ENCODE assay signal across 13 cellular contexts in the genomic region with DNA sequence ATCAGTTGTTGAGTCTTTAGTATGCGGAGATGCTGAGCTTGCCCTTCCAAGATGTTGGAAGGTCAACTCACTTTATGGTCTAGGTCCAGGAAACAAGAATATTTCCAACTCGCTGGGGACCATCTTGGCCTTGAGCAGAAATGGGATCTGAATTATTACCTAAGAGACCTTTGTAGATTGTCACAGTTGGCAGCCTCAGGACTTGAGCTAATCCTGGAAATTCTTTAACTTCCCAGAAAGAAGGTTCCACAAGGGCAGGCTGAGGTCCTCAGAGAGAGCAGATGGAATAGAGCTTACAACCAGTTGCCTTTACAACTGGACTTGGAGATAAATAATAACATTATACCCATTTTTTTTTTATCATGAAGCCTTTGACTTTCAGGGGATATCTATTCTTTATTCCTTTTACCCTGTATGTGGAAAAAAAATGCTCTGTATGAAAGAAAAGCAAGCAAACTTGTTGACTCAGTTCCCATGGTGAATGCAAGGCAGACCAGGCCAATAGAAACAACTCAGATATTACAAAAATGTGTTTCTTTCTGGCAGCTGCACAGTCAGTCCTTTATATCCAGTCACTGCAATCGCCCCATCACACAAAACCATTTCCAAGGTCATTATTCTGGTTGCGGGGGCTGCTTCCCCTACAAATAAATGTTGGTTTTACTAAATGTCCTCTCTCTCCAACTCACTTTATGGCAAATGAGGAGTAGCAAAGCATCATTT.
DNase-seq lines count a peak whose midpoint lies in the region; ATAC-seq, FAIRE-seq and TF ChIP-seq lines count a peak whose summit lies in the region.
"Had no signal": no experiment of that assay in that cellular context is flagged by ENCODE, and none has a peak within 500 bp of the region (broad histone marks: within the 10 kb centered on the region; RNA-seq: fewer than 3 reads in every experiment).

No MANE protein-coding gene starts in this region.

- no TSS peak for BruUV-seq in IMR-90 (replicated peaks; lab: Mats Ljungman, UMichigan)

- peak overlapping the region; percentile 48 for H3K18ac ChIP-seq in IMR-90 (ENCODE audit: low read depth, low read length)

- peaks cover 6% of the 10 kb centered on the region; the same call in 1 of the 2 replicates for H3K9me1 ChIP-seq in IMR-90 (ENCODE audit: insufficient read depth, low read length)

- peak overlapping the region; percentile 4; the same call in 2 of the 3 replicates for H2BK15ac ChIP-seq in IMR-90 (ENCODE audit: low read depth, low read length)

- POLR2A ChIA-PET in IMR-90 (lab: Charles Lee; ENCODE audit: unreplicated experiment): interaction anchor here (0.6 to 0.7 kb wide), 2 partner anchors 20 to 73 kb away, joined by 4 to 6 read pairs; no protein-coding TSS in a partner anchor
- POLR2A ChIA-PET in activated CD8-positive, alpha-beta T cell treated with anti-CD3 and anti-CD28 coated beads for 36 hours (lab: Charles Lee): interaction anchor here (0.7 kb wide), 1 partner anchor 10 kb away, joined by 3 read pairs; no protein-coding TSS in a partner anchor

- 0 out of 2 replicates have a peak overlapping the region, but pooled peaks have one; percentile 29 for H2AK5ac ChIP-seq in IMR-90 (ENCODE audit: low read depth, low read length)

- H3K4ac ChIP-seq in IMR-90 (ENCODE audit: low read depth, low read length): peak overlapping the region; percentile 39; the same call in 1 of the 2 replicates

- H4K91ac ChIP-seq in IMR-90 (ENCODE audit: insufficient read depth, low read depth, low read length): no peak overlapping the region

- H3K27me3 Mint-ChIP-seq in mesothelial cell of epicardium (ENCODE audit: low read depth): no peaks in the 10 kb centered on the region
- no peaks in the 10 kb centered on the region for H3K27me3 Mint-ChIP-seq in activated CD8-positive, alpha-beta T cell treated with anti-CD3 and anti-CD28 coated beads for 36 hours

- H3K4me3 Mint-ChIP-seq in mesothelial cell of epicardium: no peak overlapping the region
- no peak overlapping the region for H3K4me3 Mint-ChIP-seq in activated CD8-positive, alpha-beta T cell treated with anti-CD3 and anti-CD28 coated beads for 36 hours
- H3K4me3 Mint-ChIP-seq: endodermal cell, immature natural killer cell had no signal

- peak overlapping the region; percentile 39; the same call in 1 of the 2 replicates for H2BK20ac ChIP-seq in IMR-90 (ENCODE audit: low read depth, low read length)

- no peak for FAIRE-seq in urothelium cell line (lab: Jason Lieb, UNC)

- in situ Hi-C loops in IMR-90 (cut with MboI; ENCODE audit: low sequenced_read_pairs): no loop called here

- H2BK5ac ChIP-seq in IMR-90 (ENCODE audit: low read depth, low read length, poor library complexity, severe bottlenecking): peak overlapping the region; percentile 23

- no peak overlapping the region for H4K8ac ChIP-seq in IMR-90 (ENCODE audit: low read depth in 2 of 2, low read length in 2 of 2)

- H3K9me3 Mint-ChIP-seq in mesothelial cell of epicardium: peaks cover 3% of the 10 kb centered on the region
- H3K9me3 Mint-ChIP-seq in activated CD8-positive, alpha-beta T cell treated with anti-CD3 and anti-CD28 coated beads for 36 hours: no peaks in the 10 kb centered on the region
- H3K9me3 Mint-ChIP-seq: endodermal cell, immature natural killer cell had no signal

- TF ChIP-seq EP300 in esophagus muscularis mucosa (IDR thresholded peaks at IDR 0.05): peak; percentile 36

- no peaks in the 10 kb centered on the region for H4K20me1 ChIP-seq in IMR-90 (ENCODE audit: insufficient read depth, low read length)

- peaks cover 69% of the 10 kb centered on the region for H3K4me1 Mint-ChIP-seq in mesothelial cell of epicardium
- no peaks in the 10 kb centered on the region for H3K4me1 Mint-ChIP-seq in activated CD8-positive, alpha-beta T cell treated with anti-CD3 and anti-CD28 coated beads for 36 hours (ENCODE audit: low read depth)
- H3K4me1 Mint-ChIP-seq: immature natural killer cell had no signal

- peak overlapping the region; percentile 41; the same call in 1 of the 2 replicates for H3K4me2 ChIP-seq in IMR-90 (ENCODE audit: low read depth, low read length)

- no peak overlapping the region for H2BK120ac ChIP-seq in IMR-90 (ENCODE audit: low read depth, low read length)

- H3K36me3 Mint-ChIP-seq in mesothelial cell of epicardium: peaks cover 2% of the 10 kb centered on the region
- H3K36me3 Mint-ChIP-seq in activated CD8-positive, alpha-beta T cell treated with anti-CD3 and anti-CD28 coated beads for 36 hours (ENCODE audit: low read depth): no peaks in the 10 kb centered on the region

- H3K27ac Mint-ChIP-seq in mesothelial cell of epicardium: peak overlapping the region; percentile 77
- no peak overlapping the region for H3K27ac Mint-ChIP-seq in activated CD8-positive, alpha-beta T cell treated with anti-CD3 and anti-CD28 coated beads for 36 hours
- H3K27ac Mint-ChIP-seq: endodermal cell, immature natural killer cell had no signal

- peaks cover 25% of the 10 kb centered on the region for H3K4me1 ChIP-seq in IMR-90 (ENCODE audit: control insufficient read depth, insufficient read depth, low read length)
- H3K4me1 ChIP-seq in esophagus muscularis mucosa: peaks cover 45 to 83% (median 83%) of the 10 kb centered on the region in 4 donors

- TF ChIP-seq POLR2A in IMR-90 (IDR thresholded peaks at IDR 0.05; ENCODE audit: low read depth, low read length) (no peak), esophagus muscularis mucosa (IDR thresholded peaks at IDR 0.05; ENCODE audit: low read depth) (no peak)

- dilution Hi-C loops in IMR-90 (cut with HindIII; ENCODE audit: low sequenced_read_pairs, unreplicated experiment): no loop called here

- DNase-seq in IMR-90 (peak; percentile 79), esophagus muscularis mucosa (ENCODE audit: extremely low spot score) (no peak), mesothelial cell of epicardium (ENCODE audit: low spot score in 2 of 2, unreplicated experiment in 2 of 2) (no peak), substantia nigra (lab: John Stamatoyannopoulos, UW) (peak in 2 of 49 donors; percentile 13 to 19), urothelium cell line (ENCODE audit: low spot score) (no peak)
- no peak for DNase-seq in activated CD8-positive, alpha-beta T cell treated with anti-CD3 and anti-CD28 coated beads for 36 hours
- no peak for DNase-seq in activated CD4-positive, alpha-beta T cell treated with anti-CD3 and anti-CD28 coated beads, Interleukin-2, amount 50 U/mL, for 4 hours
- DNase-seq: endodermal cell, immature natural killer cell, NCI-H446 treated with DMSO at 0.1 percent for 48 hours, WERI-Rb-1 had no signal

- intact Hi-C loops in IMR-90 (cut with micrococcal nuclease) (loop anchor here (5.0 to 10.0 kb wide), 2 partner anchors 144 to 263 kb away; no protein-coding TSS in a partner anchor), esophagus muscularis mucosa (cut with DNase I) (loop anchor here (10.0 kb wide), 1 partner anchor 153 kb away; no protein-coding TSS in a partner anchor)
- intact Hi-C loops in activated CD8-positive, alpha-beta T cell treated with anti-CD3 and anti-CD28 coated beads for 36 hours (cut with micrococcal nuclease): no loop called here

- H3K36me3 ChIP-seq in IMR-90 (ENCODE audit: control insufficient read depth, insufficient read depth, low read length) (no peaks in the 10 kb centered on the region), esophagus muscularis mucosa (no peaks in the 10 kb centered on the region)
- H3K36me3 ChIP-seq: WERI-Rb-1 had no signal

- peak; percentile 40; the same call in 1 of the 2 replicates for ATAC-seq in IMR-90 (ENCODE audit: low read depth)
- no peak for ATAC-seq in activated CD8-positive, alpha-beta T cell treated with anti-CD3 and anti-CD28 coated beads for 36 hours
- ATAC-seq in GM21825 (IDR thresholded peaks at IDR 0.05; ENCODE audit: unreplicated experiment): no peak

- H3K79me1 ChIP-seq in IMR-90 (ENCODE audit: low read depth in 1 of 2, low read length in 2 of 2): no peaks in the 10 kb centered on the region

- 100% methylated on average over 1 of the region's 4 CpGs; no CpG with 5 or more reads in 1 of the 2 experiments for WGBS in IMR-90 (ENCODE audit: extremely low coverage in 2 of 2, insufficient read length in 1 of 2), 2 experiments
- 65% methylated on average over 4 of the region's 4 CpGs for WGBS in esophagus muscularis mucosa

- no peak for TF ChIP-seq RAD21 in IMR-90 (IDR thresholded peaks at IDR 0.05; ENCODE audit: low read length)

- H3K9me3 ChIP-seq in IMR-90 (ENCODE audit: control insufficient read depth, insufficient read depth, low read length): no peaks in the 10 kb centered on the region
- H3K9me3 ChIP-seq in esophagus muscularis mucosa: no peaks in the 10 kb centered on the region

- H3K9ac ChIP-seq in IMR-90 (ENCODE audit: low read depth, low read length): no peak overlapping the region

- H2AK9ac ChIP-seq in IMR-90 (replicated peaks; ENCODE audit: low read depth, low read length, poor library complexity): no peak overlapping the region

- CTCF ChIA-PET in IMR-90 (lab: Yijun Ruan, JAX): interaction anchor here (0.6 to 0.7 kb wide), 3 partner anchors 21 to 210 kb away, joined by 3 to 7 read pairs (median 3); no protein-coding TSS in a partner anchor
- CTCF ChIA-PET in activated CD8-positive, alpha-beta T cell treated with anti-CD3 and anti-CD28 coated beads for 36 hours (lab: Charles Lee): no interaction called here

- H3K4me3 ChIP-seq in IMR-90 (ENCODE audit: insufficient read depth, low read depth, low read length) (no peak overlapping the region), esophagus muscularis mucosa (no peak overlapping the region)

- no peak overlapping the region for H3K23ac ChIP-seq in IMR-90 (ENCODE audit: low read depth, low read length)

- no peak overlapping the region for H4K5ac ChIP-seq in IMR-90 (ENCODE audit: low read depth, low read length)

- H3K27ac ChIP-seq in IMR-90 (ENCODE audit: insufficient read depth, low read length): no peak overlapping the region
- peak overlapping the region; percentile 68 to 79 (median 78) for H3K27ac ChIP-seq in esophagus muscularis mucosa (replicated peaks in 1 of 4)
- H3K27ac ChIP-seq in substantia nigra (ENCODE audit: low read depth, low read length, poor library complexity, severe bottlenecking): peak overlapping the region; percentile 18
- H3K27ac ChIP-seq: HL-60, WERI-Rb-1 had no signal

- H2AFZ ChIP-seq in IMR-90 (replicated peaks; ENCODE audit: low read length, poor library complexity): no peak overlapping the region

- H3K56ac ChIP-seq in IMR-90 (ENCODE audit: extremely low read depth, insufficient read depth, low read length): no peak overlapping the region

- TF ChIP-seq CTCF in IMR-90 (conservative IDR thresholded peaks at IDR 0.05; ENCODE audit: low read depth, low read length) (no peak), esophagus muscularis mucosa (IDR thresholded peaks at IDR 0.05) (no peak), mesothelial cell of epicardium (IDR thresholded peaks at IDR 0.05; ENCODE audit: unreplicated experiment) (no peak)
- no peak for TF ChIP-seq CTCF in activated CD8-positive, alpha-beta T cell treated with anti-CD3 and anti-CD28 coated beads for 36 hours (IDR thresholded peaks at IDR 0.05)

- H3K14ac ChIP-seq in IMR-90 (replicated peaks; ENCODE audit: low read depth, low read length): peak overlapping the region; percentile 43

- H3K27me3 ChIP-seq in IMR-90 (ENCODE audit: control insufficient read depth, insufficient read depth, low read length) (no peaks in the 10 kb centered on the region), esophagus muscularis mucosa (no peaks in the 10 kb centered on the region)

TF ChIP-seq in IMR-90, 13 proteins besides CTCF, POLR2A, EP300 and RAD21 (continues in another document):
- TF ChIP-seq MXI1 (IDR thresholded peaks at IDR 0.05; ENCODE audit: borderline replicate concordance, low read depth, low read length): no peak
